ENCODE assay signal across 8 cellular contexts in genomic region chr15:41772720-41773331, GRCh38. TPM values are rescaled to one million over a fixed set of nuclear protein-coding genes. Genes with fewer than 3 reads are reported as not detected.
DNase-seq lines count a peak whose midpoint lies in the region; ATAC-seq and TF ChIP-seq lines count a peak whose summit lies in the region.

No MANE protein-coding gene starts in this region.

- H3K4me3 ChIP-seq in A673 (ENCODE audit: low read depth, low read length, poor library complexity, severe bottlenecking) (no peak overlapping the region), WI38 (ENCODE audit: low read depth, low read length) (no peak overlapping the region; the same call in 1 of the 2 replicates), colonic mucosa (no peak overlapping the region), right lobe of liver (no peak overlapping the region)

- H3K4me1 ChIP-seq in A673 (ENCODE audit: insufficient read depth, low read length, poor library complexity, severe bottlenecking) (peaks cover 27% of the 10 kb centered on the region), colonic mucosa (peaks cover 11% of the 10 kb centered on the region), right lobe of liver (peaks cover 0 to 29% (median 9%) of the 10 kb centered on the region in 4 donors)

- peak; percentile 36 to 49 (median 44) for ATAC-seq in right lobe of liver
- ATAC-seq in HG02973 (IDR thresholded peaks at IDR 0.05; ENCODE audit: unreplicated experiment): no peak

- no peak overlapping the region for H3K9ac ChIP-seq in colonic mucosa (ENCODE audit: low read depth in 2 of 2, low read length in 2 of 2)

- H3K36me3 ChIP-seq in A673 (ENCODE audit: insufficient read depth, low read length, poor library complexity, severe bottlenecking) (peaks cover 4% of the 10 kb centered on the region), colonic mucosa (no peaks in the 10 kb centered on the region), right lobe of liver (peaks cover 0 to under 1% (median 0%) of the 10 kb centered on the region in 4 donors)

- H3K27me3 ChIP-seq in A673 (replicated peaks; ENCODE audit: insufficient read depth, low read depth, low read length, poor library complexity) (no peaks in the 10 kb centered on the region), colonic mucosa (no peaks in the 10 kb centered on the region), right lobe of liver (no peaks in the 10 kb centered on the region)

- DNase-seq in A673 (ENCODE audit: low spot score) (peak; percentile 87), NCI-H2196 (lab: John Stamatoyannopoulos, UW; ENCODE audit: unreplicated experiment) (peak; percentile 34), colonic mucosa (peak; percentile 48), right lobe of liver (peak in 2 of 3 donors; percentile 30 to 55)
- DNase-seq in stimulated activated CD8-positive, alpha-beta memory T cell treated with anti-CD3 and anti-CD28 coated beads, Interleukin-12 subunit alpha, Interleukin-12 subunit beta, amount 100 ng/mL, for 1 hour (ENCODE audit: low read depth): peak; percentile 32

- no peaks in the 10 kb centered on the region for H3K9me3 ChIP-seq in A673 (ENCODE audit: low read depth, low read length, poor library complexity, severe bottlenecking)
- no peaks in the 10 kb centered on the region for H3K9me3 ChIP-seq in colonic mucosa
- no peaks in the 10 kb centered on the region for H3K9me3 ChIP-seq in right lobe of liver

- 28% methylated on average over 7 of the region's 8 CpGs for WGBS in right lobe of liver (ENCODE audit: insufficient coverage, low coverage, low lambda C conversion rate, missing lambda C conversion rate)

- TF ChIP-seq POLR2A in right lobe of liver (IDR thresholded peaks at IDR 0.05): no peak

- CTCF ChIA-PET in A673 (lab: Charles Lee): interaction anchor here (0.6 to 3.9 kb wide), 8 partner anchors 10 to 281 kb away, joined by 3 to 48 read pairs (median 3); no protein-coding TSS in a partner anchor

- POLR2A ChIA-PET in A673 (lab: Charles Lee; ENCODE audit: low non-redundant PET): no interaction called here

- intact Hi-C loops in A673 (cut with micrococcal nuclease; ENCODE audit: unreplicated experiment) (loop anchor here (1.0 kb wide), 1 partner anchor 131 kb away; no protein-coding TSS in a partner anchor), colonic mucosa (cut with DNase I) (loop anchor here (5.0 kb wide), 2 partner anchors 39 to 129 kb away; no protein-coding TSS in a partner anchor), right lobe of liver (cut with DNase I) (loop anchor here in 1 of 2 donors (5.0 kb wide), 1 partner anchor 34 kb away; no protein-coding TSS in a partner anchor)

- no TSS peak for BruUV-seq in A673 (replicated peaks; lab: Mats Ljungman, UMichigan)

- TF ChIP-seq CTCF in A673 (conservative IDR thresholded peaks at IDR 0.05; ENCODE audit: low read depth, low read length): peak; percentile 87
- TF ChIP-seq CTCF in GM12872 (IDR thresholded peaks at IDR 0.05; ENCODE audit: insufficient read depth, low read depth, low read length): peak; percentile 73
- TF ChIP-seq CTCF in WI38 (IDR thresholded peaks at IDR 0.05; ENCODE audit: low read depth, low read length): peak; percentile 67
- peak; percentile 65 for TF ChIP-seq CTCF in colonic mucosa (IDR thresholded peaks at IDR 0.05)
- TF ChIP-seq CTCF in right lobe of liver (IDR thresholded peaks at IDR 0.05): peak; percentile 78 to 81 (median 80)

- H3K27ac ChIP-seq in A673 (ENCODE audit: low read depth, low read length, poor library complexity, severe bottlenecking) (no peak overlapping the region), colonic mucosa (no peak overlapping the region), right lobe of liver (no peak overlapping the region)

RNA-seq across cellular contexts. Expression of gene MAPKBP1, which starts 1.5 kb away (rescaled TPM):
- total RNA-seq in A673 (2021) (29.3 and 30.7 TPM in 2 replicates), colonic mucosa (10 to 100 TPM in 1 of 2 donors, 1 to 10 TPM in 1; 9.0 to 14.6 TPM), right lobe of liver (1 to 10 TPM; 4.3 to 7.9 (median 5.7) TPM)

RNA-seq across cellular contexts. Expression of gene JMJD7, which starts 55.1 kb away (rescaled TPM):
- total RNA-seq in A673 (2021): 18.3 and 18.8 TPM in 2 replicates
- 10 to 100 TPM in 1 of 2 donors, 1 to 10 TPM in 1; 7.8 to 11.8 TPM for total RNA-seq in colonic mucosa
- total RNA-seq in right lobe of liver: 1 to 10 TPM; 6.0 to 8.6 (median 7.3) TPM

Comparison
In these comparisons a context has a peak if more than half of its experiments do, and no peak if none do; other contexts are left out.
1. DNase-seq: peak in every context shown above with its lines; median percentile 87 in A673; 48 in colonic mucosa; 42 in right lobe of liver; 34 in NCI-H2196; 32 in stimulated activated CD8-positive, alpha-beta memory T cell treated with anti-CD3 and anti-CD28 coated beads, Interleukin-12 subunit alpha, Interleukin-12 subunit beta, amount 100 ng/mL, for 1 hour.